ENCODE assay signal across 11 cellular contexts in the genomic region with DNA sequence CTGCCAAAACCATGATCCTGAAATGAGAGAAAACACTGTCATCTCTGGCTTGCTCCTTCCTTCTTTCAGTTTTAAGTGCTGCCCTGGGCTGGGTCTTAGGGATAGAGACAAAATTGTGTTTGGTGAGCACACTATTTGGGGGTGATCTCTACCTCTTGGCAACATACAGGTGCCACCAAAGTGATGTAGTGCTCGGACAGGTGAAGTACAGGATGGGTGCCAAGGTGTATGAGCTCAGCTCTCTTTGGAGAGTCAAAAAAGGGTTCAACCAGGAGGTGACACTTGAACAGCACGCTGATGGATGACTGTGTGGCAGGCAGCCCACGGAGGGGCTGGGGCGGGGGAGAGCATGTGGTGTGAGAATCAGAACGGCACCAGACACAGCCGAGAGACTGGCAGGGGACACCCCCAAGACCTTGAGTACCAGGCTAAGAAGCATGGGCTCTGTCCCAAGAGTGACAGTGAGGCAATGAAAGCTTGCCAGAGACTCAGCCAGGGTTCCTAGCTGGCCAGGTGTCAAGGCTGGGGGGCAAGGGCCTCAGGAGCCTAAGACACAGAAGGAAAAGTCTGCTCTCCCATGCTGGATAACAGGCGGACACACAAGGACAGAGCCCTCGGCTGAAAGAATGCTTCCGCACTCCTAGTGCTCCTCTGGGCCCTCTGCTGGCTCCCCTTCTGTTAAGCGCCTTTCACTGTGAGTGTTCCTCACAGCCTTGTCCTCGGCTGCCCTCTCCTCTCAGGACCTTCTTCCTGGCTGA. TPM values are rescaled to one million over a fixed set of nuclear protein-coding genes. Genes with fewer than 3 reads are reported as not detected.
A peak's percentile ranks its signal among the peaks of the same experiment; 100 is the strongest.
DNase-seq lines count a peak whose midpoint lies in the region; ATAC-seq, FAIRE-seq and TF ChIP-seq lines count a peak whose summit lies in the region.
"Had no signal": no experiment of that assay in that cellular context is flagged by ENCODE, and none has a peak within 500 bp of the region (broad histone marks: within the 10 kb centered on the region; RNA-seq: fewer than 3 reads in every experiment).

No MANE protein-coding gene starts in this region.

- no peak for ATAC-seq in esophagus mucosa
- no peak for ATAC-seq in GM21381 (IDR thresholded peaks at IDR 0.05; ENCODE audit: unreplicated experiment)

- peaks cover 27% of the 10 kb centered on the region for H3K36me3 ChIP-seq in bronchial epithelial cell (ENCODE audit: control insufficient read depth, insufficient read depth, low read length)
- peaks cover 37 to 55% of the 10 kb centered on the region in 2 donors for H3K36me3 ChIP-seq in ascending aorta

- H3K27me3 ChIP-seq in bronchial epithelial cell (ENCODE audit: control insufficient read depth, insufficient read depth, low read length) = no peaks in the 10 kb centered on the region
- no peaks in the 10 kb centered on the region for H3K27me3 ChIP-seq in ascending aorta
- H3K27me3 ChIP-seq: SJSA1, upper lobe of left lung had no signal

- peaks cover 7 to 14% of the 10 kb centered on the region in 2 donors for H3K4me1 ChIP-seq in ascending aorta

- peak; percentile 36 for DNase-seq in SIG-M5 treated with dmso at 0.1 percent for 504 hours (lab: John Stamatoyannopoulos, UW; ENCODE audit: unreplicated experiment)
- DNase-seq in SIG-M5 (lab: John Stamatoyannopoulos, UW) = no peak
- no peak for DNase-seq in bronchial epithelial cell (ENCODE audit: low read depth)
- no peak for DNase-seq in neural crest cell (ENCODE audit: low read depth, low spot score)
- DNase-seq in ascending aorta (ENCODE audit: low spot score in 2 of 2) = no peak
- DNase-seq: stimulated activated CD4-positive, alpha-beta T cell treated with anti-CD3 and anti-CD28 coated beads, Interleukin-2, amount 100 ng/mL, for 48 hours had no signal

- H3K4me3 ChIP-seq in bronchial epithelial cell (ENCODE audit: low read depth, low read length) (no peak overlapping the region), ascending aorta (no peak overlapping the region)
- H3K4me3 ChIP-seq: SJSA1, upper lobe of left lung had no signal

- no peaks in the 10 kb centered on the region for H3K9me3 ChIP-seq in ascending aorta
- H3K9me3 ChIP-seq: SJSA1, upper lobe of left lung had no signal

- H3K27me3 Mint-ChIP-seq in IgD-negative memory B cell (no peaks in the 10 kb centered on the region), neural crest cell (ENCODE audit: low read depth) (peaks cover 5% of the 10 kb centered on the region)

- peak; percentile 25 for TF ChIP-seq CTCF in bronchial epithelial cell (IDR thresholded peaks at IDR 0.05; ENCODE audit: insufficient read depth, low read length, severe bottlenecking)
- TF ChIP-seq CTCF in neural crest cell (conservative IDR thresholded peaks at IDR 0.05) = no peak
- no peak for TF ChIP-seq CTCF in ascending aorta (IDR thresholded peaks at IDR 0.05)

- H3K36me3 Mint-ChIP-seq in IgD-negative memory B cell = no peaks in the 10 kb centered on the region
- peaks cover 9% of the 10 kb centered on the region for H3K36me3 Mint-ChIP-seq in neural crest cell (ENCODE audit: low read depth)

- H3K4me1 Mint-ChIP-seq in IgD-negative memory B cell (peaks cover 5 to 19% (median 6%) of the 10 kb centered on the region in 3 donors), neural crest cell (peaks cover 22% of the 10 kb centered on the region)

- H3K4me3 Mint-ChIP-seq in IgD-negative memory B cell = peak overlapping the region in 3 of 4 donors; percentile 38 to 89 (median 76)
- peak overlapping the region; percentile 95 for H3K4me3 Mint-ChIP-seq in neural crest cell

- no peak for FAIRE-seq in bronchial epithelial cell (lab: Jason Lieb, UNC)

- no peaks in the 10 kb centered on the region for H3K9me3 Mint-ChIP-seq in IgD-negative memory B cell
- H3K9me3 Mint-ChIP-seq in neural crest cell = no peaks in the 10 kb centered on the region

- H3K27ac ChIP-seq in ascending aorta = no peak overlapping the region
- H3K27ac ChIP-seq: SJSA1, upper lobe of left lung had no signal

- H3K27ac Mint-ChIP-seq in IgD-negative memory B cell (peak overlapping the region in 1 of 3 donors; percentile 78), neural crest cell (ENCODE audit: unreplicated experiment) (no peak overlapping the region)

- intact Hi-C loops in ascending aorta (cut with DNase I) = loop anchor here (5.0 to 10.0 kb wide), 4 partner anchors 474 to 1406 kb away; a partner anchor contains a TSS

RNA-seq across cellular contexts. Expression of a gene that starts 2.5 kb away (rescaled TPM):
- polyA plus RNA-seq in IgD-negative memory B cell = 227 TPM
- 133 and 161 TPM in 2 replicates for total RNA-seq in bronchial epithelial cell
- total RNA-seq in neural crest cell = 169 and 174 TPM in 2 replicates
- total RNA-seq in esophagus mucosa = 179 TPM
- total RNA-seq in ascending aorta = 55.1 TPM

RNA-seq across cellular contexts. Expression of a gene that starts 20.3 kb away (rescaled TPM):
- polyA plus RNA-seq in IgD-negative memory B cell = 43.0 TPM
- total RNA-seq in bronchial epithelial cell (42.9 and 46.5 TPM in 2 replicates), neural crest cell (42.4 and 43.5 TPM in 2 replicates), esophagus mucosa (71.5 TPM), ascending aorta (81.6 TPM)

RNA-seq across cellular contexts. Expression of a gene that starts 36.0 kb away (rescaled TPM):
- polyA plus RNA-seq in IgD-negative memory B cell = not detected
- total RNA-seq in bronchial epithelial cell = not detected in 2 replicates
- total RNA-seq in neural crest cell = not detected in 2 replicates
- total RNA-seq in esophagus mucosa = not detected
- total RNA-seq in ascending aorta = not detected
- total RNA-seq: SJSA1, upper lobe of left lung had no signal

RNA-seq across cellular contexts. Expression of a gene that starts 37.8 kb away (rescaled TPM):
- 10.1 TPM for polyA plus RNA-seq in IgD-negative memory B cell
- total RNA-seq in bronchial epithelial cell (4.1 and 4.5 TPM in 2 replicates), neural crest cell (1.3 and 1.4 TPM in 2 replicates), esophagus mucosa (16.5 TPM), ascending aorta (0.21 TPM)

RNA-seq across cellular contexts. Expression of a gene that starts 53.2 kb away (rescaled TPM):
- 70.6 TPM for polyA plus RNA-seq in IgD-negative memory B cell
- total RNA-seq in bronchial epithelial cell = 67.4 and 71.3 TPM in 2 replicates
- total RNA-seq in neural crest cell = 464 and 466 TPM in 2 replicates
- total RNA-seq in esophagus mucosa = 153 TPM
- total RNA-seq in ascending aorta = 99.2 TPM
